8 cellular contexts compared by ENCODE assay signal in the genomic region with DNA sequence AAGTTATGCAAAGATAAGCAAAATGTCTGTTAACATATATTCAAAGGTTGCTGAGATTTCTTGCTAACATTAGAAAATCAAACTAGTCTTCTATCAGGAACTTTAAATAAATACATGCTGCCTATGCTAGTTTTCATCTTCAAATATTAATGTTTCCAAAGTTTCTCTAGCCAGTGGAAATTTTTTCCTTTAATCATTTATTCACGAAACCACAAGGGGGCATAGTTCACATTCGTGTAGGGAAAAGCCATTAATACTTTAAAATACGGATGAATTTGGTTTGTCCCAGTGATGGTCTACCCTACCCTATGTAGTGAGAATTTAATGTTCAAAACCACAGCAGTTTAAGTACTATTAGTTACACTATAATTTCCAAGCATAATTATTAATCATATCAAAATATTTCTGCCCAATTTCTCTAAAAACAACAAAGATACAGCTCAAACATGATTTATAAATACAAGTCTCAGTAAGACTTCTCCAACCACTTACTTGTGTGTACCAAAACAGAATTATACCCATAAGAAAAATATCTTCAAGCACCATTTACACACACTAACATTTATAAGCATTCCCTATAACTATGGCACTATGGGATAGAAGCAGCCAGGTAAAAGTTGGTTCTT. TPM values are rescaled to one million over a fixed set of nuclear protein-coding genes. Genes with fewer than 3 reads are reported as not detected.
DNase-seq lines count a peak whose midpoint lies in the region; ATAC-seq, FAIRE-seq and TF ChIP-seq lines count a peak whose summit lies in the region.

No MANE protein-coding gene starts in this region.

- DNase-seq in NCI-H1105 treated with DMSO at 0.1 percent for 48 hours (lab: John Stamatoyannopoulos, UW) (peak; percentile 10), NCI-H1105 (lab: John Stamatoyannopoulos, UW) (no peak), NCI-H1694 (lab: John Stamatoyannopoulos, UW) (peak; percentile 19), coronary artery (ENCODE audit: low spot score) (no peak), pancreas (no peak), GM12891 (ENCODE audit: insufficient read length, low spot score) (no peak)
- DNase-seq in activated T-cell treated with anti-CD3 and anti-CD28 coated beads, Interleukin-2, amount 50 U/mL, for 1 hour, result no peak

- no peak for TF ChIP-seq POLR2A in GM12891 (IDR thresholded peaks at IDR 0.05; ENCODE audit: low read depth, low read length)

- TF ChIP-seq CTCF in coronary artery (IDR thresholded peaks at IDR 0.05) (peak; percentile 21), pancreas (IDR thresholded peaks at IDR 0.05) (peak; percentile 9 to 40 (median 22))

- H3K27ac ChIP-seq in coronary artery, result peak overlapping the region in 1 of 2 donors; percentile 13
- no peak overlapping the region for H3K27ac ChIP-seq in pancreas

- no peak overlapping the region for H3K4me3 ChIP-seq in coronary artery
- no peak overlapping the region for H3K4me3 ChIP-seq in pancreas

- peaks cover 0 to 16% (median 14%) of the 10 kb centered on the region in 3 donors for H3K4me1 ChIP-seq in pancreas

- intact Hi-C loops in pancreas (cut with DNase I), result loop anchor here in 1 of 3 donors (5.0 kb wide), 1 partner anchor 496 kb away; no protein-coding TSS in a partner anchor

- peak; percentile 29 for FAIRE-seq in pancreas (lab: Jason Lieb, UNC)
- FAIRE-seq in GM12891 (lab: Jason Lieb, UNC), result no peak

- no peaks in the 10 kb centered on the region for H3K27me3 ChIP-seq in pancreas

- 1 to 2% methylated on average over 3 of the region's 3 CpGs for WGBS in pancreas, 2 donors

- ATAC-seq in pancreas, result peak in 2 of 4 donors; percentile 36 to 49
- ATAC-seq in HG03571 (IDR thresholded peaks at IDR 0.05; ENCODE audit: unreplicated experiment), result no peak

- H3K9me3 ChIP-seq in pancreas, result no peaks in the 10 kb centered on the region

- H3K36me3 ChIP-seq in pancreas, result peaks cover 0 to 8% (median 0%) of the 10 kb centered on the region in 3 donors

TF ChIP-seq in GM12891, 5 proteins besides CTCF, POLR2A, EP300 and RAD21:
- TF ChIP-seq SPI1 (IDR thresholded peaks at IDR 0.05; ENCODE audit: low read depth, low read length) (no peak), POLR2AphosphoS5 (IDR thresholded peaks at IDR 0.05; ENCODE audit: low read depth, low read length) (no peak), PAX5 (IDR thresholded peaks at IDR 0.05; ENCODE audit: insufficient read depth, low read length, severe bottlenecking) (no peak), TAF1 (IDR thresholded peaks at IDR 0.05; ENCODE audit: low read depth, low read length) (no peak), POU2F2 (IDR thresholded peaks at IDR 0.05; ENCODE audit: low read depth, low read length) (no peak)

RNA-seq across cellular contexts. Expression of gene NUFIP1, which starts 16.2 kb away (rescaled TPM):
- 1 to 10 TPM; 1.1 to 3.0 (median 2.0) TPM for total RNA-seq in pancreas
- polyA plus RNA-seq in pancreas, result 1 to 10 TPM; 1.3 to 2.4 TPM
- 3.9 TPM for polyA plus RNA-seq in GM12891 (2012; ENCODE audit: low read depth, missing spikeins)

RNA-seq across cellular contexts. Expression of gene GPALPP1, which starts 16.3 kb away (rescaled TPM):
- total RNA-seq in pancreas, result 10 to 100 TPM in 1 of 6 donors, 1 to 10 TPM in 5; 6.4 to 13.3 (median 9.1) TPM
- 1 to 10 TPM; 4.3 to 8.5 TPM for polyA plus RNA-seq in pancreas
- 17.4 TPM for polyA plus RNA-seq in GM12891 (2012; ENCODE audit: low read depth, missing spikeins)

Comparison
In these comparisons a context has a peak if more than half of its experiments do, and no peak if none do; other contexts are left out.
1. DNase-seq: peak in NCI-H1105 treated with DMSO at 0.1 percent for 48 hours (single experiment) and NCI-H1694 (single experiment); none in NCI-H1105 (single experiment), coronary artery (single experiment), pancreas (0 of 6), activated T-cell treated with anti-CD3 and anti-CD28 coated beads, Interleukin-2, amount 50 U/mL, for 1 hour (single experiment) and GM12891 (single experiment).